9 cellular contexts compared by ENCODE assay signal in genomic region chr7:97005764-97006145, GRCh38. TPM values are rescaled to one million over a fixed set of nuclear protein-coding genes. Genes with fewer than 3 reads are reported as not detected.
DNase-seq lines count a peak whose midpoint lies in the region; TF ChIP-seq lines count a peak whose summit lies in the region.
"Had no signal": no experiment of that assay in that cellular context is flagged by ENCODE, and none has a peak within 500 bp of the region (broad histone marks: within the 10 kb centered on the region; RNA-seq: fewer than 3 reads in every experiment).

No MANE protein-coding gene starts in this region.

- H3K27me3 Mint-ChIP-seq in Calu3 (ENCODE audit: unreplicated experiment) (peaks cover 17% of the 10 kb centered on the region), osteocyte (ENCODE audit: unreplicated experiment) (peaks cover 79% of the 10 kb centered on the region)

- H3K36me3 Mint-ChIP-seq in Calu3 (ENCODE audit: insufficient read depth, unreplicated experiment) (peaks cover 9% of the 10 kb centered on the region), osteocyte (ENCODE audit: unreplicated experiment) (no peaks in the 10 kb centered on the region)

- no peak for TF ChIP-seq CTCF in Calu3 (IDR thresholded peaks at IDR 0.05; ENCODE audit: unreplicated experiment)
- TF ChIP-seq CTCF in osteocyte (IDR thresholded peaks at IDR 0.05), result no peak

- H3K9me3 Mint-ChIP-seq in Calu3 (ENCODE audit: low read depth, unreplicated experiment) (no peaks in the 10 kb centered on the region), osteocyte (ENCODE audit: unreplicated experiment) (no peaks in the 10 kb centered on the region)

- no peaks in the 10 kb centered on the region for H3K9me3 ChIP-seq in HUES6 (ENCODE audit: control insufficient read depth, insufficient read depth, low read depth, low read length)
- no peaks in the 10 kb centered on the region for H3K9me3 ChIP-seq in effector memory CD4-positive, alpha-beta T cell (ENCODE audit: control insufficient read depth, low read length)
- H3K9me3 ChIP-seq: mucosa of descending colon had no signal

- BruUV-seq in Calu3 (replicated peaks; lab: Mats Ljungman, UMichigan), result no TSS peak

- H3K27ac ChIP-seq in HUES6 (ENCODE audit: low read depth, low read length), result no peak overlapping the region
- no peak overlapping the region for H3K27ac ChIP-seq in effector memory CD4-positive, alpha-beta T cell (ENCODE audit: insufficient read depth, low read length, poor library complexity, severe bottlenecking)

- no peaks in the 10 kb centered on the region for H3K4me1 Mint-ChIP-seq in Calu3 (ENCODE audit: low read depth, unreplicated experiment)
- peaks cover 25% of the 10 kb centered on the region for H3K4me1 Mint-ChIP-seq in osteocyte (ENCODE audit: unreplicated experiment)

- DNase-seq in Calu3 (no peak), osteocyte (ENCODE audit: extremely low spot score, unreplicated experiment) (no peak), SW 1271 (lab: John Stamatoyannopoulos, UW) (no peak), anterior cingulate cortex (lab: John Stamatoyannopoulos, UW) (no peak), DMS114 treated with DMSO at 0.1 percent for 48 hours (lab: John Stamatoyannopoulos, UW; ENCODE audit: unreplicated experiment) (no peak)
- no peak for DNase-seq in effector memory CD4-positive, alpha-beta T cell
- no peak for DNase-seq in NK-92 treated with Interleukin-12 subunit alpha and Interleukin-12 subunit beta, amount 100 ng/mL, for 24 hours (lab: John Stamatoyannopoulos, UW)

- H3K4me3 ChIP-seq in HUES6 (ENCODE audit: low read depth, low read length), result peak overlapping the region; percentile 73
- peak overlapping the region; percentile 35 for H3K4me3 ChIP-seq in effector memory CD4-positive, alpha-beta T cell (ENCODE audit: insufficient read depth, low read depth, low read length, poor library complexity, severe bottlenecking)
- H3K4me3 ChIP-seq: mucosa of descending colon had no signal

- no peak overlapping the region for H3K9ac ChIP-seq in HUES6 (ENCODE audit: low read length)

- peaks cover 99% of the 10 kb centered on the region for H3K27me3 ChIP-seq in HUES6 (ENCODE audit: control insufficient read depth, insufficient read depth, low read length)
- peaks cover 58% of the 10 kb centered on the region for H3K27me3 ChIP-seq in effector memory CD4-positive, alpha-beta T cell (replicated peaks; ENCODE audit: control insufficient read depth, insufficient read depth, low read length, poor library complexity, severe bottlenecking)

- H3K4me1 ChIP-seq in HUES6 (ENCODE audit: control insufficient read depth, insufficient read depth, low read length), result peaks cover 43% of the 10 kb centered on the region
- peaks cover 20% of the 10 kb centered on the region for H3K4me1 ChIP-seq in effector memory CD4-positive, alpha-beta T cell (ENCODE audit: control insufficient read depth, insufficient read depth, low read length, poor library complexity, severe bottlenecking)

- peak overlapping the region; percentile 73 for H3K4me3 Mint-ChIP-seq in Calu3 (ENCODE audit: low read depth, unreplicated experiment)
- peak overlapping the region; percentile 74 for H3K4me3 Mint-ChIP-seq in osteocyte (ENCODE audit: unreplicated experiment)

- CTCF ChIA-PET in Calu3 (lab: Charles Lee), result no interaction called here

- intact Hi-C loops in Calu3 (cut with micrococcal nuclease; ENCODE audit: unreplicated experiment), result no loop called here

- no peaks in the 10 kb centered on the region for H3K36me3 ChIP-seq in HUES6 (ENCODE audit: control insufficient read depth, insufficient read depth, low read length)
- H3K36me3 ChIP-seq in effector memory CD4-positive, alpha-beta T cell (ENCODE audit: control insufficient read depth, insufficient read depth, low read length), result no peaks in the 10 kb centered on the region

- H3K27ac Mint-ChIP-seq in Calu3 (ENCODE audit: unreplicated experiment), result peak overlapping the region; percentile 15
- no peak overlapping the region for H3K27ac Mint-ChIP-seq in osteocyte (ENCODE audit: unreplicated experiment)

RNA-seq across cellular contexts. Expression of gene DLX6, which starts 0.4 kb away (rescaled TPM):
- total RNA-seq in Calu3 (2022) (1.1 and 1.2 TPM in 2 replicates), osteocyte (0.94 and 1.5 TPM in 2 replicates)

RNA-seq across cellular contexts. Expression of gene DLX5, which starts 18.9 kb away (rescaled TPM):
- total RNA-seq in Calu3 (2022), result not detected in 2 replicates
- 4.2 and 6.0 TPM in 2 replicates for total RNA-seq in osteocyte
